Comparison of ENCODE assay signal across 8 cellular contexts in the genomic region with DNA sequence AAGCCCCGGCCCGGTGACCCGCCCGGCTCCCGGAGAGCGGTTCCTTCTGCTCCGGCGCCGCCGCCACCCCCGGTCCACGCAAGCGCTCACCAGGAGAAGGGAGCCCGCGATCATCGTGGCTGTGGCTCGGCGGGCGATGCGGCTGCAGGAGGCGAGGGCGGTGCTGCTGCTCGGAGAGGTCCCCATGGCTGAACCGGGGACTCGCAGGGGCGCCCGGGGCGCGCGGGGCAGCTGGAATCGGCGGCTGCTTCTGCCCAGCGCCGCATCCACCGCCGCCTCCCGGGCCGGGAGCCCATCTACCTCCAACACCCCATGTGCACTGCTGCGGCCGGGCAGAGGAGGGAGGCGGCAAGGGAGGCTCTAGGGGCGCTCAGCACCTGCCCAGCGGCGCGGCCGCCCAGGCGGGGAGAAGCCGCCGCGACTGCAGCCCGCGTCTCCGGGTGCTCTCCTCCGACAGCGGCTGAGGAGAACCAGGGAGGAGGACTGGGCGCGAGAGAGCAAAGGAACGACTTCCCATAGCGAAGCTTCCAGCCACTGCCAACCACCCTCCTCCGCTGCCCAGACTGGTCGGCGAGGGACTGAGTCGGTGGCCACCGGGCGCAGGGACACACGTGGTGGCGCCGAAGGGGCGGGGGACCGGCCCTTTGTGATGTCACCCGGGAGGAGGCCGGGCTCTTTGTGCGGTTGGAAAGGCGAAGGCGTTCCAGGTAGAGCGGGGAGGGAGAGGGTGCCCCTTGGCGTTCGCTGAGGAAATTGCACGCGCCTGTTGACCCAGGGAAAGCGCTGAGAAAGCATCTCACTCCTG. TPM values are rescaled to one million over a fixed set of nuclear protein-coding genes. Genes with fewer than 3 reads are reported as not detected.
DNase-seq lines count a peak whose midpoint lies in the region; ATAC-seq lines count a peak whose summit lies in the region.

A gene with protein sequence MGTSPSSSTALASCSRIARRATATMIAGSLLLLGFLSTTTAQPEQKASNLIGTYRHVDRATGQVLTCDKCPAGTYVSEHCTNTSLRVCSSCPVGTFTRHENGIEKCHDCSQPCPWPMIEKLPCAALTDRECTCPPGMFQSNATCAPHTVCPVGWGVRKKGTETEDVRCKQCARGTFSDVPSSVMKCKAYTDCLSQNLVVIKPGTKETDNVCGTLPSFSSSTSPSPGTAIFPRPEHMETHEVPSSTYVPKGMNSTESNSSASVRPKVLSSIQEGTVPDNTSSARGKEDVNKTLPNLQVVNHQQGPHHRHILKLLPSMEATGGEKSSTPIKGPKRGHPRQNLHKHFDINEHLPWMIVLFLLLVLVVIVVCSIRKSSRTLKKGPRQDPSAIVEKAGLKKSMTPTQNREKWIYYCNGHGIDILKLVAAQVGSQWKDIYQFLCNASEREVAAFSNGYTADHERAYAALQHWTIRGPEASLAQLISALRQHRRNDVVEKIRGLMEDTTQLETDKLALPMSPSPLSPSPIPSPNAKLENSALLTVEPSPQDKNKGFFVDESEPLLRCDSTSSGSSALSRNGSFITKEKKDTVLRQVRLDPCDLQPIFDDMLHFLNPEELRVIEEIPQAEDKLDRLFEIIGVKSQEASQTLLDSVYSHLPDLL (minus strand): TSS at position 580 of the 805 bp plus-strand sequence. CDS start 394 bp downstream, at position 186.

- intact Hi-C loops in left colon (cut with DNase I, micrococcal nuclease), result loop anchor here in 1 of 2 donors (2.0 to 10.0 kb wide), 3 partner anchors 65 to 465 kb away; no protein-coding TSS in a partner anchor

- ATAC-seq in GM19035 (IDR thresholded peaks at IDR 0.05; ENCODE audit: unreplicated experiment), result peak; percentile 100
- ATAC-seq in HG03354 (IDR thresholded peaks at IDR 0.05; ENCODE audit: poor library complexity, severe bottlenecking, unreplicated experiment), result peak; percentile 99
- peak; percentile 94 for ATAC-seq in left colon

- DNase-seq in Ammon's horn (ENCODE audit: low spot score), result peak; percentile 95
- peak; percentile 67 for DNase-seq in NCI-H446 treated with DMSO at 0.1 percent for 48 hours (lab: John Stamatoyannopoulos, UW)
- DNase-seq in activated CD4-positive, alpha-beta T cell treated with anti-CD3 and anti-CD28 coated beads for 4 hours, result peak; percentile 67 to 73
- DNase-seq in cortex of kidney (lab: John Stamatoyannopoulos, UW), result peak; percentile 61
- DNase-seq in left colon, result peak; percentile 94
- peak; percentile 80 to 88 for DNase-seq in stimulated activated CD4-positive, alpha-beta T cell treated with anti-CD3 and anti-CD28 coated beads, Interleukin-2, amount 100 ng/mL, for 24 hours

RNA-seq across cellular contexts. Expression of the gene that starts here (rescaled TPM):
- total RNA-seq in left colon, result 100 to 1,000 TPM in 1 of 2 donors, 10 to 100 TPM in 1; 67.7 to 129 TPM

Comparison
In these comparisons a context has a peak if more than half of its experiments do, and no peak if none do; other contexts are left out.
1. Peak in every context shown above with its lines: DNase-seq and ATAC-seq.